Comparison of ENCODE assay signal across 1 cellular context in the genomic region with DNA sequence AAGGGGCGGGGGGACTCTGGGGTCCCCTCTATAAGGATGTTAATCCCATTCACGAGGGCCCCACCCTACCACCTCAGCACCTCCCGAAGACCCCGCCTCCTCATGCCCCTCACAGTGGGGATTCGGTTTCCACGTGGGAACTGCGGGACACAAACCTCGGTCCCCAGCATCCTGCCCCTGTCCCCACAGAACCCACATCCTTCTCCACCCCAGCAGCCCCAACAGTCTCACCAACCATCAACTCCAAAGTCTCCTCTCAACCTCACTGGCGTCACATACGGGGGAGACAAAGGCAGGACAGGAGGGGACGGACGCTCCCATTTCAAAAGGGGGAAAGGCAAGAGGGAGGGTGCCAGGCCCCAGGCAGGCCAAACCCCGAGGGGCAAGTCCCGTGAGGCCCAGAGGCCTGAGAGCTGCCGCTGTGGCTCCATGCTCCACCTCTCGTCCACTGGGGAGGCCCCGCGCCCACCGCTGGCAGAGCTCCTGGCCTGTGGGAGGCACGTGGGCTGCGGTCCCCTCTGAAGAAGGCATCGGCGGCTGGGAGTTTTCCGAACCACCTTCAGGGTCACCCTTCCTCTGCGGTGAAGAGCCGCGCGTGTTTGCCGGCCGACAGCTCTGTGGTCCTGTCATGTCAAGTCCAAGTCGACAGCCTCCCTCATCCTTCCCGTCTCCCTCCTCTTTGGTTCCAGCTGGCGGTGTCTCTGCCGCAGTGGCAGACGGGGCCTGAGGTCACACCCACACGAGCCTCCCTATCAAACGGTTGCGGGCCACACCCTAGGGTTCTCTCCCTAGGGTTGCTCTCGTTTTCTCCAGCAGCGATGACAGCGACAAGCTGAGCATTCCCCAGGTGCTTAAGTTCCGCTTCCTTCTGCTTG.
TF ChIP-seq lines count a peak whose summit lies in the region.

No MANE protein-coding gene starts in this region.

TF ChIP-seq in K562, 482 proteins besides CTCF, POLR2A, EP300 and RAD21 (continued from another document and continues in another):
- TF ChIP-seq, protein P1, sequence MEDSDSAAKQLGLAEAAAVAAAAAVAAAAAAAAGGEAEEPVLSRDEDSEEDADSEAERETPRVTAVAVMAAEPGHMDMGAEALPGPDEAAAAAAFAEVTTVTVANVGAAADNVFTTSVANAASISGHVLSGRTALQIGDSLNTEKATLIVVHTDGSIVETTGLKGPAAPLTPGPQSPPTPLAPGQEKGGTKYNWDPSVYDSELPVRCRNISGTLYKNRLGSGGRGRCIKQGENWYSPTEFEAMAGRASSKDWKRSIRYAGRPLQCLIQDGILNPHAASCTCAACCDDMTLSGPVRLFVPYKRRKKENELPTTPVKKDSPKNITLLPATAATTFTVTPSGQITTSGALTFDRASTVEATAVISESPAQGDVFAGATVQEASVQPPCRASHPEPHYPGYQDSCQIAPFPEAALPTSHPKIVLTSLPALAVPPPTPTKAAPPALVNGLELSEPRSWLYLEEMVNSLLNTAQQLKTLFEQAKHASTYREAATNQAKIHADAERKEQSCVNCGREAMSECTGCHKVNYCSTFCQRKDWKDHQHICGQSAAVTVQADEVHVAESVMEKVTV (CRISPR knock-in tag; IDR thresholded peaks at IDR 0.05), result no peak
- TF ChIP-seq NR2F6 (CRISPR knock-in tag; IDR thresholded peaks at IDR 0.05), result no peak
- peak; percentile 59; the same call in 1 of the 2 replicates for TF ChIP-seq XRCC5 (IDR thresholded peaks at IDR 0.05; ENCODE audit: low read depth, low read length)
- TF ChIP-seq, protein P2, sequence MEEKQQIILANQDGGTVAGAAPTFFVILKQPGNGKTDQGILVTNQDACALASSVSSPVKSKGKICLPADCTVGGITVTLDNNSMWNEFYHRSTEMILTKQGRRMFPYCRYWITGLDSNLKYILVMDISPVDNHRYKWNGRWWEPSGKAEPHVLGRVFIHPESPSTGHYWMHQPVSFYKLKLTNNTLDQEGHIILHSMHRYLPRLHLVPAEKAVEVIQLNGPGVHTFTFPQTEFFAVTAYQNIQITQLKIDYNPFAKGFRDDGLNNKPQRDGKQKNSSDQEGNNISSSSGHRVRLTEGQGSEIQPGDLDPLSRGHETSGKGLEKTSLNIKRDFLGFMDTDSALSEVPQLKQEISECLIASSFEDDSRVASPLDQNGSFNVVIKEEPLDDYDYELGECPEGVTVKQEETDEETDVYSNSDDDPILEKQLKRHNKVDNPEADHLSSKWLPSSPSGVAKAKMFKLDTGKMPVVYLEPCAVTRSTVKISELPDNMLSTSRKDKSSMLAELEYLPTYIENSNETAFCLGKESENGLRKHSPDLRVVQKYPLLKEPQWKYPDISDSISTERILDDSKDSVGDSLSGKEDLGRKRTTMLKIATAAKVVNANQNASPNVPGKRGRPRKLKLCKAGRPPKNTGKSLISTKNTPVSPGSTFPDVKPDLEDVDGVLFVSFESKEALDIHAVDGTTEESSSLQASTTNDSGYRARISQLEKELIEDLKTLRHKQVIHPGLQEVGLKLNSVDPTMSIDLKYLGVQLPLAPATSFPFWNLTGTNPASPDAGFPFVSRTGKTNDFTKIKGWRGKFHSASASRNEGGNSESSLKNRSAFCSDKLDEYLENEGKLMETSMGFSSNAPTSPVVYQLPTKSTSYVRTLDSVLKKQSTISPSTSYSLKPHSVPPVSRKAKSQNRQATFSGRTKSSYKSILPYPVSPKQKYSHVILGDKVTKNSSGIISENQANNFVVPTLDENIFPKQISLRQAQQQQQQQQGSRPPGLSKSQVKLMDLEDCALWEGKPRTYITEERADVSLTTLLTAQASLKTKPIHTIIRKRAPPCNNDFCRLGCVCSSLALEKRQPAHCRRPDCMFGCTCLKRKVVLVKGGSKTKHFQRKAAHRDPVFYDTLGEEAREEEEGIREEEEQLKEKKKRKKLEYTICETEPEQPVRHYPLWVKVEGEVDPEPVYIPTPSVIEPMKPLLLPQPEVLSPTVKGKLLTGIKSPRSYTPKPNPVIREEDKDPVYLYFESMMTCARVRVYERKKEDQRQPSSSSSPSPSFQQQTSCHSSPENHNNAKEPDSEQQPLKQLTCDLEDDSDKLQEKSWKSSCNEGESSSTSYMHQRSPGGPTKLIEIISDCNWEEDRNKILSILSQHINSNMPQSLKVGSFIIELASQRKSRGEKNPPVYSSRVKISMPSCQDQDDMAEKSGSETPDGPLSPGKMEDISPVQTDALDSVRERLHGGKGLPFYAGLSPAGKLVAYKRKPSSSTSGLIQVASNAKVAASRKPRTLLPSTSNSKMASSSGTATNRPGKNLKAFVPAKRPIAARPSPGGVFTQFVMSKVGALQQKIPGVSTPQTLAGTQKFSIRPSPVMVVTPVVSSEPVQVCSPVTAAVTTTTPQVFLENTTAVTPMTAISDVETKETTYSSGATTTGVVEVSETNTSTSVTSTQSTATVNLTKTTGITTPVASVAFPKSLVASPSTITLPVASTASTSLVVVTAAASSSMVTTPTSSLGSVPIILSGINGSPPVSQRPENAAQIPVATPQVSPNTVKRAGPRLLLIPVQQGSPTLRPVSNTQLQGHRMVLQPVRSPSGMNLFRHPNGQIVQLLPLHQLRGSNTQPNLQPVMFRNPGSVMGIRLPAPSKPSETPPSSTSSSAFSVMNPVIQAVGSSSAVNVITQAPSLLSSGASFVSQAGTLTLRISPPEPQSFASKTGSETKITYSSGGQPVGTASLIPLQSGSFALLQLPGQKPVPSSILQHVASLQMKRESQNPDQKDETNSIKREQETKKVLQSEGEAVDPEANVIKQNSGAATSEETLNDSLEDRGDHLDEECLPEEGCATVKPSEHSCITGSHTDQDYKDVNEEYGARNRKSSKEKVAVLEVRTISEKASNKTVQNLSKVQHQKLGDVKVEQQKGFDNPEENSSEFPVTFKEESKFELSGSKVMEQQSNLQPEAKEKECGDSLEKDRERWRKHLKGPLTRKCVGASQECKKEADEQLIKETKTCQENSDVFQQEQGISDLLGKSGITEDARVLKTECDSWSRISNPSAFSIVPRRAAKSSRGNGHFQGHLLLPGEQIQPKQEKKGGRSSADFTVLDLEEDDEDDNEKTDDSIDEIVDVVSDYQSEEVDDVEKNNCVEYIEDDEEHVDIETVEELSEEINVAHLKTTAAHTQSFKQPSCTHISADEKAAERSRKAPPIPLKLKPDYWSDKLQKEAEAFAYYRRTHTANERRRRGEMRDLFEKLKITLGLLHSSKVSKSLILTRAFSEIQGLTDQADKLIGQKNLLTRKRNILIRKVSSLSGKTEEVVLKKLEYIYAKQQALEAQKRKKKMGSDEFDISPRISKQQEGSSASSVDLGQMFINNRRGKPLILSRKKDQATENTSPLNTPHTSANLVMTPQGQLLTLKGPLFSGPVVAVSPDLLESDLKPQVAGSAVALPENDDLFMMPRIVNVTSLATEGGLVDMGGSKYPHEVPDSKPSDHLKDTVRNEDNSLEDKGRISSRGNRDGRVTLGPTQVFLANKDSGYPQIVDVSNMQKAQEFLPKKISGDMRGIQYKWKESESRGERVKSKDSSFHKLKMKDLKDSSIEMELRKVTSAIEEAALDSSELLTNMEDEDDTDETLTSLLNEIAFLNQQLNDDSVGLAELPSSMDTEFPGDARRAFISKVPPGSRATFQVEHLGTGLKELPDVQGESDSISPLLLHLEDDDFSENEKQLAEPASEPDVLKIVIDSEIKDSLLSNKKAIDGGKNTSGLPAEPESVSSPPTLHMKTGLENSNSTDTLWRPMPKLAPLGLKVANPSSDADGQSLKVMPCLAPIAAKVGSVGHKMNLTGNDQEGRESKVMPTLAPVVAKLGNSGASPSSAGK (IDR thresholded peaks at IDR 0.05), result peak; percentile 94
- no peak for TF ChIP-seq YBX1 (IDR thresholded peaks at IDR 0.05)
- TF ChIP-seq ZNF644 (tag; IDR thresholded peaks at IDR 0.05; ENCODE audit: low read depth), result no peak
- no peak for TF ChIP-seq FOXM1 (IDR thresholded peaks at IDR 0.05; ENCODE audit: low read depth)
- TF ChIP-seq FOXM1 (CRISPR knock-in tag; IDR thresholded peaks at IDR 0.05; ENCODE audit: low read depth), result no peak
- TF ChIP-seq ZNF354B (CRISPR knock-in tag; IDR thresholded peaks at IDR 0.05), result no peak
- peak; percentile 38; the same call in 1 of the 2 replicates for TF ChIP-seq ZNF76 (CRISPR knock-in tag; IDR thresholded peaks at IDR 0.05; ENCODE audit: borderline replicate concordance)
- TF ChIP-seq ZNF445 (CRISPR knock-in tag; IDR thresholded peaks at IDR 0.05; ENCODE audit: low read depth), result no peak
- no peak for TF ChIP-seq HDAC3 (IDR thresholded peaks at IDR 0.05; ENCODE audit: borderline replicate concordance, partially characterized antibody)
- TF ChIP-seq, protein P3, sequence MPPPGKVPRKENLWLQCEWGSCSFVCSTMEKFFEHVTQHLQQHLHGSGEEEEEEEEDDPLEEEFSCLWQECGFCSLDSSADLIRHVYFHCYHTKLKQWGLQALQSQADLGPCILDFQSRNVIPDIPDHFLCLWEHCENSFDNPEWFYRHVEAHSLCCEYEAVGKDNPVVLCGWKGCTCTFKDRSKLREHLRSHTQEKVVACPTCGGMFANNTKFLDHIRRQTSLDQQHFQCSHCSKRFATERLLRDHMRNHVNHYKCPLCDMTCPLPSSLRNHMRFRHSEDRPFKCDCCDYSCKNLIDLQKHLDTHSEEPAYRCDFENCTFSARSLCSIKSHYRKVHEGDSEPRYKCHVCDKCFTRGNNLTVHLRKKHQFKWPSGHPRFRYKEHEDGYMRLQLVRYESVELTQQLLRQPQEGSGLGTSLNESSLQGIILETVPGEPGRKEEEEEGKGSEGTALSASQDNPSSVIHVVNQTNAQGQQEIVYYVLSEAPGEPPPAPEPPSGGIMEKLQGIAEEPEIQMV (tag; conservative IDR thresholded peaks at IDR 0.05; ENCODE audit: low read depth), result no peak
- TF ChIP-seq, protein P4, sequence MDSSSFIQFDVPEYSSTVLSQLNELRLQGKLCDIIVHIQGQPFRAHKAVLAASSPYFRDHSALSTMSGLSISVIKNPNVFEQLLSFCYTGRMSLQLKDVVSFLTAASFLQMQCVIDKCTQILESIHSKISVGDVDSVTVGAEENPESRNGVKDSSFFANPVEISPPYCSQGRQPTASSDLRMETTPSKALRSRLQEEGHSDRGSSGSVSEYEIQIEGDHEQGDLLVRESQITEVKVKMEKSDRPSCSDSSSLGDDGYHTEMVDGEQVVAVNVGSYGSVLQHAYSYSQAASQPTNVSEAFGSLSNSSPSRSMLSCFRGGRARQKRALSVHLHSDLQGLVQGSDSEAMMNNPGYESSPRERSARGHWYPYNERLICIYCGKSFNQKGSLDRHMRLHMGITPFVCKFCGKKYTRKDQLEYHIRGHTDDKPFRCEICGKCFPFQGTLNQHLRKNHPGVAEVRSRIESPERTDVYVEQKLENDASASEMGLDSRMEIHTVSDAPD (CRISPR knock-in tag; IDR thresholded peaks at IDR 0.05), result no peak
- no peak for TF ChIP-seq NR1H2 (CRISPR knock-in tag; IDR thresholded peaks at IDR 0.05)
- TF ChIP-seq, protein P5, sequence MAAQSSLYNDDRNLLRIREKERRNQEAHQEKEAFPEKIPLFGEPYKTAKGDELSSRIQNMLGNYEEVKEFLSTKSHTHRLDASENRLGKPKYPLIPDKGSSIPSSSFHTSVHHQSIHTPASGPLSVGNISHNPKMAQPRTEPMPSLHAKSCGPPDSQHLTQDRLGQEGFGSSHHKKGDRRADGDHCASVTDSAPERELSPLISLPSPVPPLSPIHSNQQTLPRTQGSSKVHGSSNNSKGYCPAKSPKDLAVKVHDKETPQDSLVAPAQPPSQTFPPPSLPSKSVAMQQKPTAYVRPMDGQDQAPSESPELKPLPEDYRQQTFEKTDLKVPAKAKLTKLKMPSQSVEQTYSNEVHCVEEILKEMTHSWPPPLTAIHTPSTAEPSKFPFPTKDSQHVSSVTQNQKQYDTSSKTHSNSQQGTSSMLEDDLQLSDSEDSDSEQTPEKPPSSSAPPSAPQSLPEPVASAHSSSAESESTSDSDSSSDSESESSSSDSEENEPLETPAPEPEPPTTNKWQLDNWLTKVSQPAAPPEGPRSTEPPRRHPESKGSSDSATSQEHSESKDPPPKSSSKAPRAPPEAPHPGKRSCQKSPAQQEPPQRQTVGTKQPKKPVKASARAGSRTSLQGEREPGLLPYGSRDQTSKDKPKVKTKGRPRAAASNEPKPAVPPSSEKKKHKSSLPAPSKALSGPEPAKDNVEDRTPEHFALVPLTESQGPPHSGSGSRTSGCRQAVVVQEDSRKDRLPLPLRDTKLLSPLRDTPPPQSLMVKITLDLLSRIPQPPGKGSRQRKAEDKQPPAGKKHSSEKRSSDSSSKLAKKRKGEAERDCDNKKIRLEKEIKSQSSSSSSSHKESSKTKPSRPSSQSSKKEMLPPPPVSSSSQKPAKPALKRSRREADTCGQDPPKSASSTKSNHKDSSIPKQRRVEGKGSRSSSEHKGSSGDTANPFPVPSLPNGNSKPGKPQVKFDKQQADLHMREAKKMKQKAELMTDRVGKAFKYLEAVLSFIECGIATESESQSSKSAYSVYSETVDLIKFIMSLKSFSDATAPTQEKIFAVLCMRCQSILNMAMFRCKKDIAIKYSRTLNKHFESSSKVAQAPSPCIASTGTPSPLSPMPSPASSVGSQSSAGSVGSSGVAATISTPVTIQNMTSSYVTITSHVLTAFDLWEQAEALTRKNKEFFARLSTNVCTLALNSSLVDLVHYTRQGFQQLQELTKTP (IDR thresholded peaks at IDR 0.05; ENCODE audit: low read depth in 1 of 2, partially characterized antibody in 2 of 2), result peak in 1 of 2 experiments; percentile 58
- no peak for TF ChIP-seq STAT5A (IDR thresholded peaks at IDR 0.05; ENCODE audit: borderline replicate concordance, low read length)
- no peak for TF ChIP-seq BCOR (IDR thresholded peaks at IDR 0.05)
- TF ChIP-seq ZNF239 (CRISPR knock-in tag; IDR thresholded peaks at IDR 0.05), result no peak
- TF ChIP-seq ZEB2 (IDR thresholded peaks at IDR 0.05), result peak; percentile 65; the same call in 1 of the 2 replicates
- TF ChIP-seq ZNF253 (CRISPR knock-in tag; conservative IDR thresholded peaks at IDR 0.05), result no peak
- no peak for TF ChIP-seq ZNF311 (CRISPR knock-in tag; IDR thresholded peaks at IDR 0.05)
- no peak for TF ChIP-seq ZNF133 (CRISPR knock-in tag; IDR thresholded peaks at IDR 0.05)
- TF ChIP-seq ZNF444 (CRISPR knock-in tag; IDR thresholded peaks at IDR 0.05), result no peak
- TF ChIP-seq, protein P6, sequence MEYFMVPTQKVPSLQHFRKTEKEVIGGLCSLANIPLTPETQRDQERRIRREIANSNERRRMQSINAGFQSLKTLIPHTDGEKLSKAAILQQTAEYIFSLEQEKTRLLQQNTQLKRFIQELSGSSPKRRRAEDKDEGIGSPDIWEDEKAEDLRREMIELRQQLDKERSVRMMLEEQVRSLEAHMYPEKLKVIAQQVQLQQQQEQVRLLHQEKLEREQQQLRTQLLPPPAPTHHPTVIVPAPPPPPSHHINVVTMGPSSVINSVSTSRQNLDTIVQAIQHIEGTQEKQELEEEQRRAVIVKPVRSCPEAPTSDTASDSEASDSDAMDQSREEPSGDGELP (CRISPR knock-in tag; IDR thresholded peaks at IDR 0.05; ENCODE audit: borderline replicate concordance), result peak; percentile 99
- TF ChIP-seq BRD4 (IDR thresholded peaks at IDR 0.05), result no peak
- TF ChIP-seq, protein P7, sequence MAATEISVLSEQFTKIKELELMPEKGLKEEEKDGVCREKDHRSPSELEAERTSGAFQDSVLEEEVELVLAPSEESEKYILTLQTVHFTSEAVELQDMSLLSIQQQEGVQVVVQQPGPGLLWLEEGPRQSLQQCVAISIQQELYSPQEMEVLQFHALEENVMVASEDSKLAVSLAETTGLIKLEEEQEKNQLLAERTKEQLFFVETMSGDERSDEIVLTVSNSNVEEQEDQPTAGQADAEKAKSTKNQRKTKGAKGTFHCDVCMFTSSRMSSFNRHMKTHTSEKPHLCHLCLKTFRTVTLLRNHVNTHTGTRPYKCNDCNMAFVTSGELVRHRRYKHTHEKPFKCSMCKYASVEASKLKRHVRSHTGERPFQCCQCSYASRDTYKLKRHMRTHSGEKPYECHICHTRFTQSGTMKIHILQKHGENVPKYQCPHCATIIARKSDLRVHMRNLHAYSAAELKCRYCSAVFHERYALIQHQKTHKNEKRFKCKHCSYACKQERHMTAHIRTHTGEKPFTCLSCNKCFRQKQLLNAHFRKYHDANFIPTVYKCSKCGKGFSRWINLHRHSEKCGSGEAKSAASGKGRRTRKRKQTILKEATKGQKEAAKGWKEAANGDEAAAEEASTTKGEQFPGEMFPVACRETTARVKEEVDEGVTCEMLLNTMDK (IDR thresholded peaks at IDR 0.05; ENCODE audit: borderline replicate concordance, insufficient read depth, low read depth, low read length, poor library complexity, severe bottlenecking), result no peak
- no peak for TF ChIP-seq HOXB6 (CRISPR knock-in tag; IDR thresholded peaks at IDR 0.05; ENCODE audit: borderline replicate concordance)
- TF ChIP-seq ILK (tag; IDR thresholded peaks at IDR 0.05; ENCODE audit: borderline replicate concordance, low read depth), result no peak
- TF ChIP-seq ZNF507 (tag; conservative IDR thresholded peaks at IDR 0.05), result no peak
